9 cellular contexts compared by ENCODE assay signal in genomic region chr2:197108758-197109157, GRCh38.
DNase-seq lines count a peak whose midpoint lies in the region; ATAC-seq and TF ChIP-seq lines count a peak whose summit lies in the region.
"Had no signal": no experiment of that assay in that cellular context is flagged by ENCODE, and none has a peak within 500 bp of the region (broad histone marks: within the 10 kb centered on the region; RNA-seq: fewer than 3 reads in every experiment).

No MANE protein-coding gene starts in this region.

- no peaks in the 10 kb centered on the region for H3K27me3 Mint-ChIP-seq in CD8-positive, alpha-beta T cell (ENCODE audit: low read depth)
- H3K27me3 Mint-ChIP-seq in progenitor cell of endocrine pancreas: no peaks in the 10 kb centered on the region
- no peaks in the 10 kb centered on the region for H3K27me3 Mint-ChIP-seq in T-helper 2 cell treated with Interferon-gamma antibody and Interleukin-4, amounts not matched to agents 5 μg/mL and 100 μg/mL, for 36 hours (ENCODE audit: low read depth)

- no peak overlapping the region for H3K4me3 ChIP-seq in CD8-positive, alpha-beta T cell (ENCODE audit: low read depth, low read length)
- H3K4me3 ChIP-seq in heart left ventricle: no peak overlapping the region
- no peak overlapping the region for H3K4me3 ChIP-seq in PC-9

- TF ChIP-seq CTCF in CD8-positive, alpha-beta T cell (IDR thresholded peaks at IDR 0.05): no peak
- no peak for TF ChIP-seq CTCF in heart left ventricle (IDR thresholded peaks at IDR 0.05)
- TF ChIP-seq CTCF in progenitor cell of endocrine pancreas (IDR thresholded peaks at IDR 0.05; ENCODE audit: unreplicated experiment): no peak
- no peak for TF ChIP-seq CTCF in PC-9 (conservative IDR thresholded peaks at IDR 0.05)

- H3K79me2 ChIP-seq in PC-9 (ENCODE audit: low read depth): no peaks in the 10 kb centered on the region

- no peak overlapping the region for H2AFZ ChIP-seq in PC-9

- CTCF ChIA-PET in CD8-positive, alpha-beta T cell (lab: Charles Lee): interaction anchor here (0.9 to 1.4 kb wide), 2 partner anchors 18 to 270 kb away, joined by 5 read pairs; no protein-coding TSS in a partner anchor
- CTCF ChIA-PET in PC-9 (lab: Charles Lee): no interaction called here

- H3K27ac Mint-ChIP-seq in CD8-positive, alpha-beta T cell: peak overlapping the region; percentile 57
- H3K27ac Mint-ChIP-seq in progenitor cell of endocrine pancreas: peak overlapping the region; percentile 33
- no peak overlapping the region for H3K27ac Mint-ChIP-seq in T-helper 2 cell treated with Interferon-gamma antibody and Interleukin-4, amounts not matched to agents 5 μg/mL and 100 μg/mL, for 36 hours

- peaks cover 20% of the 10 kb centered on the region for H3K4me1 Mint-ChIP-seq in CD8-positive, alpha-beta T cell (ENCODE audit: low read depth)
- H3K4me1 Mint-ChIP-seq in progenitor cell of endocrine pancreas (ENCODE audit: low read depth): peaks cover 19% of the 10 kb centered on the region
- H3K4me1 Mint-ChIP-seq in T-helper 2 cell treated with Interferon-gamma antibody and Interleukin-4, amounts not matched to agents 5 μg/mL and 100 μg/mL, for 36 hours (ENCODE audit: low read depth): peaks cover 3% of the 10 kb centered on the region

- BruUV-seq in PC-9 (replicated peaks; lab: Mats Ljungman, UMichigan): no TSS peak

- no peaks in the 10 kb centered on the region for H3K9me3 ChIP-seq in CD8-positive, alpha-beta T cell (ENCODE audit: low read length)
- H3K9me3 ChIP-seq in heart left ventricle: no peaks in the 10 kb centered on the region
- H3K9me3 ChIP-seq in PC-9 (ENCODE audit: insufficient read depth, low read depth): no peaks in the 10 kb centered on the region

- TF ChIP-seq POLR2A in heart left ventricle (IDR thresholded peaks at IDR 0.05): no peak

- H3F3A ChIP-seq in PC-9 (ENCODE audit: insufficient read depth, low read depth): no peaks in the 10 kb centered on the region; the same call in 1 of the 2 replicates

- no peaks in the 10 kb centered on the region for H3K9me2 ChIP-seq in PC-9 (ENCODE audit: insufficient read depth)

- WGBS in heart left ventricle, 4 donors: 35 to 53% (median 45%) methylated on average over 4 of the region's 4 CpGs

- no peak overlapping the region for H3K27ac ChIP-seq in CD8-positive, alpha-beta T cell (ENCODE audit: low read depth, low read length)
- H3K27ac ChIP-seq in heart left ventricle: peak overlapping the region; percentile 25 to 92 (median 74)
- H3K27ac ChIP-seq in PC-9: no peak overlapping the region

- DNase-seq in CD8-positive, alpha-beta T cell: no peak
- DNase-seq in heart left ventricle (peak; percentile 78 to 92 (median 86)), progenitor cell of endocrine pancreas (ENCODE audit: low spot score, unreplicated experiment) (no peak), NCI-H82 (lab: John Stamatoyannopoulos, UW) (no peak), PC-9 (no peak)
- DNase-seq in T-helper 2 cell treated with Interferon-gamma antibody and Interleukin-4, amounts not matched to agents 5 μg/mL and 100 μg/mL, for 36 hours (ENCODE audit: low spot score): no peak
- DNase-seq: DMS79 had no signal

- H3K36me3 Mint-ChIP-seq in CD8-positive, alpha-beta T cell: peaks cover 70% of the 10 kb centered on the region
- no peaks in the 10 kb centered on the region for H3K36me3 Mint-ChIP-seq in progenitor cell of endocrine pancreas (ENCODE audit: insufficient read depth)
- H3K36me3 Mint-ChIP-seq in T-helper 2 cell treated with Interferon-gamma antibody and Interleukin-4, amounts not matched to agents 5 μg/mL and 100 μg/mL, for 36 hours (ENCODE audit: low read depth): peaks cover 31% of the 10 kb centered on the region

- no peaks in the 10 kb centered on the region for H3K27me3 ChIP-seq in CD8-positive, alpha-beta T cell (ENCODE audit: insufficient read depth, low read length)
- H3K27me3 ChIP-seq in heart left ventricle: no peaks in the 10 kb centered on the region
- no peaks in the 10 kb centered on the region for H3K27me3 ChIP-seq in PC-9 (ENCODE audit: insufficient read depth, low read depth)

- H3K4me3 Mint-ChIP-seq in CD8-positive, alpha-beta T cell: no peak overlapping the region
- no peak overlapping the region for H3K4me3 Mint-ChIP-seq in progenitor cell of endocrine pancreas (ENCODE audit: low read depth)
- H3K4me3 Mint-ChIP-seq in T-helper 2 cell treated with Interferon-gamma antibody and Interleukin-4, amounts not matched to agents 5 μg/mL and 100 μg/mL, for 36 hours: no peak overlapping the region

- H3K4me1 ChIP-seq in CD8-positive, alpha-beta T cell (ENCODE audit: insufficient read depth, low read length): no peaks in the 10 kb centered on the region
- H3K4me1 ChIP-seq in heart left ventricle: peaks cover 0 to 35% (median 21%) of the 10 kb centered on the region in 12 donors
- H3K4me1 ChIP-seq in PC-9 (replicated peaks; ENCODE audit: insufficient read depth): peaks cover 16% of the 10 kb centered on the region

- ATAC-seq in CD8-positive, alpha-beta T cell: no peak
- ATAC-seq in SK-N-SH treated with all-trans-retinoic acid at 6 μM for 48 hours: peak; percentile 80
- peak; percentile 49 to 94 (median 89) for ATAC-seq in heart left ventricle
- ATAC-seq in HG03442 (IDR thresholded peaks at IDR 0.05; ENCODE audit: unreplicated experiment): no peak

- no peaks in the 10 kb centered on the region for H3K9me3 Mint-ChIP-seq in CD8-positive, alpha-beta T cell
- no peaks in the 10 kb centered on the region for H3K9me3 Mint-ChIP-seq in progenitor cell of endocrine pancreas (ENCODE audit: low read depth)
- no peaks in the 10 kb centered on the region for H3K9me3 Mint-ChIP-seq in T-helper 2 cell treated with Interferon-gamma antibody and Interleukin-4, amounts not matched to agents 5 μg/mL and 100 μg/mL, for 36 hours

- no peak overlapping the region for H3K4me2 ChIP-seq in PC-9

- POLR2A ChIA-PET in CD8-positive, alpha-beta T cell (lab: Charles Lee): interaction anchor here (1.1 kb wide), 1 partner anchor 25 kb away, joined by 3 read pairs; no protein-coding TSS in a partner anchor
- POLR2A ChIA-PET in PC-9 (lab: Charles Lee; ENCODE audit: unreplicated experiment): no interaction called here

- intact Hi-C loops in CD8-positive, alpha-beta T cell (cut with DNase I, micrococcal nuclease): no loop called here
- intact Hi-C loops in heart left ventricle (cut with DNase I) (loop anchor here in 3 of 10 donors (2.0 to 10.0 kb wide), 3 partner anchors 74 to 96 kb away; no protein-coding TSS in a partner anchor), PC-9 (cut with micrococcal nuclease; ENCODE audit: unreplicated experiment) (no loop called here)

- no peaks in the 10 kb centered on the region for H4K20me1 ChIP-seq in PC-9 (ENCODE audit: insufficient read depth)

- H3K36me3 ChIP-seq in CD8-positive, alpha-beta T cell (ENCODE audit: insufficient read depth, low read length): peaks cover 39% of the 10 kb centered on the region
- H3K36me3 ChIP-seq in heart left ventricle (peaks cover 0 to 18% (median 0%) of the 10 kb centered on the region in 9 donors), PC-9 (ENCODE audit: low read depth) (no peaks in the 10 kb centered on the region)

TF ChIP-seq in SK-N-SH treated with all-trans-retinoic acid at 6 μM for 48 hours, 23 proteins besides CTCF, POLR2A, EP300 and RAD21:
- no peak for TF ChIP-seq RARB (CRISPR knock-in tag; IDR thresholded peaks at IDR 0.05)
- TF ChIP-seq, protein P1, sequence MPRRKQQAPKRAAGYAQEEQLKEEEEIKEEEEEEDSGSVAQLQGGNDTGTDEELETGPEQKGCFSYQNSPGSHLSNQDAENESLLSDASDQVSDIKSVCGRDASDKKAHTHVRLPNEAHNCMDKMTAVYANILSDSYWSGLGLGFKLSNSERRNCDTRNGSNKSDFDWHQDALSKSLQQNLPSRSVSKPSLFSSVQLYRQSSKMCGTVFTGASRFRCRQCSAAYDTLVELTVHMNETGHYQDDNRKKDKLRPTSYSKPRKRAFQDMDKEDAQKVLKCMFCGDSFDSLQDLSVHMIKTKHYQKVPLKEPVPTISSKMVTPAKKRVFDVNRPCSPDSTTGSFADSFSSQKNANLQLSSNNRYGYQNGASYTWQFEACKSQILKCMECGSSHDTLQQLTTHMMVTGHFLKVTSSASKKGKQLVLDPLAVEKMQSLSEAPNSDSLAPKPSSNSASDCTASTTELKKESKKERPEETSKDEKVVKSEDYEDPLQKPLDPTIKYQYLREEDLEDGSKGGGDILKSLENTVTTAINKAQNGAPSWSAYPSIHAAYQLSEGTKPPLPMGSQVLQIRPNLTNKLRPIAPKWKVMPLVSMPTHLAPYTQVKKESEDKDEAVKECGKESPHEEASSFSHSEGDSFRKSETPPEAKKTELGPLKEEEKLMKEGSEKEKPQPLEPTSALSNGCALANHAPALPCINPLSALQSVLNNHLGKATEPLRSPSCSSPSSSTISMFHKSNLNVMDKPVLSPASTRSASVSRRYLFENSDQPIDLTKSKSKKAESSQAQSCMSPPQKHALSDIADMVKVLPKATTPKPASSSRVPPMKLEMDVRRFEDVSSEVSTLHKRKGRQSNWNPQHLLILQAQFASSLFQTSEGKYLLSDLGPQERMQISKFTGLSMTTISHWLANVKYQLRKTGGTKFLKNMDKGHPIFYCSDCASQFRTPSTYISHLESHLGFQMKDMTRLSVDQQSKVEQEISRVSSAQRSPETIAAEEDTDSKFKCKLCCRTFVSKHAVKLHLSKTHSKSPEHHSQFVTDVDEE (CRISPR knock-in tag; IDR thresholded peaks at IDR 0.05): peak; percentile 53; the same call in 1 of the 2 replicates
- peak; percentile 37; the same call in 1 of the 2 replicates for TF ChIP-seq TCF4 (CRISPR knock-in tag; IDR thresholded peaks at IDR 0.05; ENCODE audit: borderline replicate concordance)
- no peak for TF ChIP-seq ZC3H10 (CRISPR knock-in tag; IDR thresholded peaks at IDR 0.05)
- TF ChIP-seq, protein P2, sequence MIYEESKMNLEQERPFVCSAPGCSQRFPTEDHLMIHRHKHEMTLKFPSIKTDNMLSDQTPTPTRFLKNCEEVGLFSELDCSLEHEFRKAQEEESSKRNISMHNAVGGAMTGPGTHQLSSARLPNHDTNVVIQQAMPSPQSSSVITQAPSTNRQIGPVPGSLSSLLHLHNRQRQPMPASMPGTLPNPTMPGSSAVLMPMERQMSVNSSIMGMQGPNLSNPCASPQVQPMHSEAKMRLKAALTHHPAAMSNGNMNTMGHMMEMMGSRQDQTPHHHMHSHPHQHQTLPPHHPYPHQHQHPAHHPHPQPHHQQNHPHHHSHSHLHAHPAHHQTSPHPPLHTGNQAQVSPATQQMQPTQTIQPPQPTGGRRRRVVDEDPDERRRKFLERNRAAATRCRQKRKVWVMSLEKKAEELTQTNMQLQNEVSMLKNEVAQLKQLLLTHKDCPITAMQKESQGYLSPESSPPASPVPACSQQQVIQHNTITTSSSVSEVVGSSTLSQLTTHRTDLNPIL (CRISPR knock-in tag; IDR thresholded peaks at IDR 0.05; ENCODE audit: low read depth): no peak
- no peak for TF ChIP-seq ESRRG (CRISPR knock-in tag; IDR thresholded peaks at IDR 0.05)
- no peak for TF ChIP-seq ISL1 (CRISPR knock-in tag; IDR thresholded peaks at IDR 0.05)

Comparison
In these comparisons a context has a peak if more than half of its experiments do, and no peak if none do; other contexts are left out.
1. ATAC-seq: peak in SK-N-SH treated with all-trans-retinoic acid at 6 μM for 48 hours (single experiment) and heart left ventricle (4 of 4); none in CD8-positive, alpha-beta T cell (single experiment) and HG03442 (single experiment).
2. DNase-seq: peak in heart left ventricle (5 of 5); none in CD8-positive, alpha-beta T cell (0 of 7), progenitor cell of endocrine pancreas (single experiment), NCI-H82 (single experiment), T-helper 2 cell treated with Interferon-gamma antibody and Interleukin-4, amounts not matched to agents 5 μg/mL and 100 μg/mL, for 36 hours (single experiment) and PC-9 (0 of 2).
3. H3K27ac ChIP-seq: peak in heart left ventricle (12 of 12); none in CD8-positive, alpha-beta T cell (single experiment) and PC-9 (single experiment).